ENCODE assay signal across 13 cellular contexts in genomic region chr15:70165811-70166284, GRCh38.
A peak's percentile ranks its signal among the peaks of the same experiment; 100 is the strongest.
DNase-seq lines count a peak whose midpoint lies in the region; ATAC-seq and TF ChIP-seq lines count a peak whose summit lies in the region.
"Had no signal": no experiment of that assay in that cellular context is flagged by ENCODE, and none has a peak within 500 bp of the region (broad histone marks: within the 10 kb centered on the region; RNA-seq: fewer than 3 reads in every experiment).

No MANE protein-coding gene starts in this region.

- no peaks in the 10 kb centered on the region for H3K79me2 ChIP-seq in PC-9 (ENCODE audit: low read depth)
- H3K79me2 ChIP-seq: parathyroid adenoma had no signal

- H3K27ac ChIP-seq in heart right ventricle (peak overlapping the region; percentile 44 to 92 (median 74)), neuronal stem cell (replicated peaks; ENCODE audit: low read length) (no peak overlapping the region), PC-9 (no peak overlapping the region)
- H3K27ac ChIP-seq: parathyroid adenoma had no signal

- H2AFZ ChIP-seq in neuronal stem cell (ENCODE audit: low read length) (no peak overlapping the region), PC-9 (no peak overlapping the region)
- H2AFZ ChIP-seq: parathyroid adenoma had no signal

- peaks cover 0 to 6% of the 10 kb centered on the region in 2 donors for H3K4me1 Mint-ChIP-seq in natural killer cell treated with Interleukin-12 subunit alpha and Interleukin-12 subunit beta and Interleukin-15 and Interleukin-18, amount 100 ng/mL, for 72 hours (ENCODE audit: low read depth in 2 of 2)
- peaks cover 0 to 5% of the 10 kb centered on the region in 2 donors for H3K4me1 Mint-ChIP-seq in natural killer cell
- no peaks in the 10 kb centered on the region for H3K4me1 Mint-ChIP-seq in MCF 10A (ENCODE audit: insufficient read depth, unreplicated experiment)

- H3K79me1 ChIP-seq in neuronal stem cell (ENCODE audit: low read depth, low read length): no peaks in the 10 kb centered on the region

- H4K91ac ChIP-seq in neuronal stem cell (ENCODE audit: low read depth, low read length, poor library complexity): no peak overlapping the region

- no peak overlapping the region for H2BK12ac ChIP-seq in neuronal stem cell (ENCODE audit: low read length)

- no peak for TF ChIP-seq CTCF in natural killer cell (IDR thresholded peaks at IDR 0.05)
- no peak for TF ChIP-seq CTCF in heart right ventricle (IDR thresholded peaks at IDR 0.05)
- TF ChIP-seq CTCF in MCF 10A (IDR thresholded peaks at IDR 0.05; ENCODE audit: unreplicated experiment): no peak
- TF ChIP-seq CTCF in PC-9 (conservative IDR thresholded peaks at IDR 0.05): no peak

- POLR2A ChIA-PET in MCF 10A (lab: Yijun Ruan, JAX) (interaction anchor here (1.5 kb wide), 1 partner anchor 8 kb away, joined by 4 read pairs; no protein-coding TSS in a partner anchor), PC-9 (lab: Charles Lee; ENCODE audit: unreplicated experiment) (no interaction called here)

- H3K4me1 ChIP-seq in heart right ventricle (peaks cover 18 to 35% (median 30%) of the 10 kb centered on the region in 9 donors), neuronal stem cell (ENCODE audit: control insufficient read depth in 2 of 2, insufficient read depth in 1 of 2, low read depth in 1 of 2, low read length in 2 of 2) (peaks cover 3 to 12% of the 10 kb centered on the region in 2 donors), PC-9 (replicated peaks; ENCODE audit: insufficient read depth) (no peaks in the 10 kb centered on the region)
- H3K4me1 ChIP-seq: parathyroid adenoma had no signal

- no peaks in the 10 kb centered on the region for H3K9me3 Mint-ChIP-seq in natural killer cell treated with Interleukin-12 subunit alpha and Interleukin-12 subunit beta and Interleukin-15 and Interleukin-18, amount 100 ng/mL, for 72 hours
- no peaks in the 10 kb centered on the region for H3K9me3 Mint-ChIP-seq in natural killer cell
- no peaks in the 10 kb centered on the region for H3K9me3 Mint-ChIP-seq in MCF 10A (ENCODE audit: unreplicated experiment)

- no peak overlapping the region for H3K4me3 Mint-ChIP-seq in natural killer cell treated with Interleukin-12 subunit alpha and Interleukin-12 subunit beta and Interleukin-15 and Interleukin-18, amount 100 ng/mL, for 72 hours
- no peak overlapping the region for H3K4me3 Mint-ChIP-seq in natural killer cell
- no peak overlapping the region for H3K4me3 Mint-ChIP-seq in MCF 10A (ENCODE audit: unreplicated experiment)

- no peak overlapping the region for H2BK120ac ChIP-seq in neuronal stem cell (ENCODE audit: low read depth, low read length)

- H3K4me2 ChIP-seq in neuronal stem cell (ENCODE audit: insufficient read depth, low read length, poor library complexity, severe bottlenecking) (no peak overlapping the region), PC-9 (no peak overlapping the region)

- H3K27me3 ChIP-seq in heart right ventricle (peaks cover 0 to 5% (median 0%) of the 10 kb centered on the region in 7 donors), neuronal stem cell (ENCODE audit: control insufficient read depth in 3 of 3, insufficient read depth in 3 of 3, low read depth in 1 of 3, low read length in 3 of 3) (peaks cover 0 to 15% (median 2%) of the 10 kb centered on the region in 3 experiments), PC-9 (ENCODE audit: insufficient read depth, low read depth) (no peaks in the 10 kb centered on the region)

- H3K14ac ChIP-seq in neuronal stem cell (ENCODE audit: low read length): peak overlapping the region; percentile 76

- H3F3A ChIP-seq in PC-9 (ENCODE audit: insufficient read depth, low read depth): no peaks in the 10 kb centered on the region

- intact Hi-C loops in natural killer cell (cut with micrococcal nuclease): no loop called here
- intact Hi-C loops in heart right ventricle (cut with DNase I): loop anchor here in 4 of 10 donors (2.0 to 10.0 kb wide), 6 partner anchors 54 to 269 kb away; partner anchors contain the start of gene TLE3 (in 1 of the 4)
- intact Hi-C loops in MCF 10A (cut with micrococcal nuclease): no loop called here
- intact Hi-C loops in PC-9 (cut with micrococcal nuclease; ENCODE audit: unreplicated experiment): no loop called here

- H3K18ac ChIP-seq in neuronal stem cell (ENCODE audit: low read length): peak overlapping the region; percentile 24

- WGBS in heart right ventricle, 2 donors: 9 to 16% methylated on average over 9 of the region's 9 CpGs
- no CpG with 5 or more reads among the region's 9 CpGs for WGBS in neuronal stem cell (ENCODE audit: extremely low coverage in 2 of 2, insufficient read length in 2 of 2, insufficient replicate concordance in 1 of 2), 2 donors

- no peaks in the 10 kb centered on the region for H4K20me1 ChIP-seq in PC-9 (ENCODE audit: insufficient read depth)

- CTCF ChIA-PET in MCF 10A (lab: Yijun Ruan, JAX): no interaction called here
- CTCF ChIA-PET in PC-9 (lab: Charles Lee): no interaction called here

- H3K23ac ChIP-seq in neuronal stem cell (ENCODE audit: low read depth, low read length, poor library complexity): no peak overlapping the region

- peaks cover 22 to 24% of the 10 kb centered on the region in 2 donors for H3K27me3 Mint-ChIP-seq in natural killer cell treated with Interleukin-12 subunit alpha and Interleukin-12 subunit beta and Interleukin-15 and Interleukin-18, amount 100 ng/mL, for 72 hours
- H3K27me3 Mint-ChIP-seq in natural killer cell (ENCODE audit: low read depth in 2 of 2): peaks cover 6 to 14% of the 10 kb centered on the region in 2 donors
- H3K27me3 Mint-ChIP-seq in MCF 10A (ENCODE audit: insufficient read depth, unreplicated experiment): no peaks in the 10 kb centered on the region

- H3K27ac Mint-ChIP-seq in natural killer cell treated with Interleukin-12 subunit alpha and Interleukin-12 subunit beta and Interleukin-15 and Interleukin-18, amount 100 ng/mL, for 72 hours: no peak overlapping the region
- H3K27ac Mint-ChIP-seq in natural killer cell (no peak overlapping the region), MCF 10A (ENCODE audit: low read depth, unreplicated experiment) (no peak overlapping the region)

- no peak for ATAC-seq in natural killer cell treated with Interleukin-12 subunit alpha and Interleukin-12 subunit beta and Interleukin-15 and Interleukin-18, amount 100 ng/mL, for 72 hours
- no peak for ATAC-seq in natural killer cell
- ATAC-seq in heart right ventricle: peak; percentile 87 to 95 (median 92)

- H4K8ac ChIP-seq in neuronal stem cell (ENCODE audit: low read depth, low read length): no peak overlapping the region

- H3K9me2 ChIP-seq in PC-9 (ENCODE audit: insufficient read depth): no peaks in the 10 kb centered on the region

- no peak overlapping the region for H3K9ac ChIP-seq in neuronal stem cell (ENCODE audit: low read depth, low read length, poor library complexity)
- H3K9ac ChIP-seq: parathyroid adenoma had no signal

- no peak overlapping the region for H2BK15ac ChIP-seq in neuronal stem cell (ENCODE audit: low read length)

- H3K4ac ChIP-seq in neuronal stem cell (ENCODE audit: low read length): no peak overlapping the region

- no peaks in the 10 kb centered on the region for H3K36me3 Mint-ChIP-seq in natural killer cell treated with Interleukin-12 subunit alpha and Interleukin-12 subunit beta and Interleukin-15 and Interleukin-18, amount 100 ng/mL, for 72 hours
- no peaks in the 10 kb centered on the region for H3K36me3 Mint-ChIP-seq in natural killer cell
- no peaks in the 10 kb centered on the region for H3K36me3 Mint-ChIP-seq in MCF 10A (ENCODE audit: insufficient read depth, unreplicated experiment)

- H3K9me3 ChIP-seq in heart right ventricle (peaks cover 0 to 6% (median 0%) of the 10 kb centered on the region in 11 donors), neuronal stem cell (replicated peaks in 1 of 2; ENCODE audit: control insufficient read depth in 2 of 2, insufficient read depth in 1 of 2, low read depth in 1 of 2, low read length in 2 of 2) (no peaks in the 10 kb centered on the region), PC-9 (ENCODE audit: insufficient read depth, low read depth) (no peaks in the 10 kb centered on the region)

- no peaks in the 10 kb centered on the region for H3K36me3 ChIP-seq in heart right ventricle
- H3K36me3 ChIP-seq in neuronal stem cell (replicated peaks in 1 of 2; ENCODE audit: control insufficient read depth in 2 of 2, insufficient read depth in 2 of 2, low read length in 2 of 2): no peaks in the 10 kb centered on the region
- no peaks in the 10 kb centered on the region for H3K36me3 ChIP-seq in PC-9 (ENCODE audit: low read depth)

- BruUV-seq in MCF 10A (replicated peaks; lab: Mats Ljungman, UMichigan) (no TSS peak), PC-9 (replicated peaks; lab: Mats Ljungman, UMichigan) (no TSS peak)

- no peak overlapping the region for H2BK5ac ChIP-seq in neuronal stem cell (ENCODE audit: low read length)

- H3K4me3 ChIP-seq in heart right ventricle: no peak overlapping the region
- peak overlapping the region in 1 of 2 donors; percentile 42 for H3K4me3 ChIP-seq in neuronal stem cell (ENCODE audit: low read length in 2 of 2)
- no peak overlapping the region for H3K4me3 ChIP-seq in PC-9

- peak; percentile 16 for DNase-seq in natural killer cell treated with Interleukin-12 subunit alpha and Interleukin-12 subunit beta and Interleukin-15 and Interleukin-18, amount 100 ng/mL, for 72 hours (ENCODE audit: low spot score)
- DNase-seq in natural killer cell: no peak
- peak; percentile 75 to 87 for DNase-seq in heart right ventricle
- no peak for DNase-seq in neuronal stem cell (ENCODE audit: low spot score)
- DNase-seq in stimulated activated CD4-positive, alpha-beta T cell treated with anti-CD3 and anti-CD28 coated beads, Interleukin-12 subunit alpha, Interleukin-12 subunit beta, amount 100 ng/mL, for 4 hours: no peak
- no peak for DNase-seq in medulla oblongata (ENCODE audit: extremely low spot score)
- no peak for DNase-seq in MCF 10A (ENCODE audit: unreplicated experiment)
- DNase-seq in PC-9: no peak
- DNase-seq: activated T-cell treated with anti-CD3 and anti-CD28 coated beads for 4 hours, erythroblast, Kasumi-1, NCI-H2081 treated with DMSO at 0.1 percent for 48 hours had no signal

- H2AK5ac ChIP-seq in neuronal stem cell (ENCODE audit: low read depth, low read length): no peak overlapping the region

Comparison
In these comparisons a context has a peak if more than half of its experiments do, and no peak if none do; other contexts are left out.
1. DNase-seq: peak in natural killer cell treated with Interleukin-12 subunit alpha and Interleukin-12 subunit beta and Interleukin-15 and Interleukin-18, amount 100 ng/mL, for 72 hours (single experiment) and heart right ventricle (2 of 2); none in natural killer cell (single experiment), neuronal stem cell (single experiment), stimulated activated CD4-positive, alpha-beta T cell treated with anti-CD3 and anti-CD28 coated beads, Interleukin-12 subunit alpha, Interleukin-12 subunit beta, amount 100 ng/mL, for 4 hours (single experiment), medulla oblongata (single experiment), MCF 10A (single experiment) and PC-9 (0 of 2).
2. ATAC-seq: peak in heart right ventricle (8 of 8); none in natural killer cell treated with Interleukin-12 subunit alpha and Interleukin-12 subunit beta and Interleukin-15 and Interleukin-18, amount 100 ng/mL, for 72 hours (0 of 2) and natural killer cell (0 of 3).
3. H3K27ac ChIP-seq: peak in heart right ventricle (10 of 10); none in neuronal stem cell (single experiment) and PC-9 (single experiment).